ENCODE assay signal across 8 cellular contexts in genomic region chr5:80654054-80654390, GRCh38.
DNase-seq lines count a peak whose midpoint lies in the region; TF ChIP-seq lines count a peak whose summit lies in the region.

No MANE protein-coding gene starts in this region.

- peaks cover 5 to 18% of the 10 kb centered on the region in 2 donors for H3K36me3 ChIP-seq in mucosa of rectum (ENCODE audit: control insufficient read depth in 2 of 2, insufficient read depth in 2 of 2, low read length in 2 of 2)

- peak overlapping the region; percentile 86 for H3K4me3 ChIP-seq in coronary artery
- peak overlapping the region; percentile 76 for H3K4me3 ChIP-seq in mucosa of rectum (ENCODE audit: low read length in 2 of 2)

- H3K27ac ChIP-seq in coronary artery (peak overlapping the region in 1 of 2 donors; percentile 93), mucosa of rectum (ENCODE audit: low read depth in 2 of 2, low read length in 2 of 2) (peak overlapping the region; percentile 73 to 95)

- no peaks in the 10 kb centered on the region for H3K27me3 ChIP-seq in mucosa of rectum (ENCODE audit: control insufficient read depth in 2 of 2, insufficient read depth in 2 of 2, low read length in 2 of 2)

- DNase-seq in ACHN, result peak; percentile 8
- peak; percentile 20 for DNase-seq in GM10266 (ENCODE audit: extremely low spot score)
- peak; percentile 22 for DNase-seq in NOMO-1 treated with dmso at 0.1 percent for 144 hours (lab: John Stamatoyannopoulos, UW; ENCODE audit: unreplicated experiment)
- peak; percentile 73 for DNase-seq in coronary artery (ENCODE audit: low spot score)
- no peak for DNase-seq in NCI-H1436 (lab: John Stamatoyannopoulos, UW)
- DNase-seq in T-helper 9 cell, result no peak
- no peak for DNase-seq in activated CD4-positive, CD25-positive, alpha-beta regulatory T cell (lab: John Stamatoyannopoulos, UW)

- H3K9ac ChIP-seq in mucosa of rectum (ENCODE audit: low read depth in 1 of 2, low read length in 2 of 2), result peak overlapping the region; percentile 62 to 63

- H3K4me1 ChIP-seq in mucosa of rectum (ENCODE audit: control insufficient read depth in 2 of 2, insufficient read depth in 2 of 2, low read length in 2 of 2), result peaks cover 5 to 15% of the 10 kb centered on the region in 2 donors

- in situ Hi-C loops in ACHN (cut with HindIII; ENCODE audit: low pct_ligation_motif_present, low pct_unique_long_range_greater_than_20kb, low sequenced_read_pairs), result no loop called here

- TF ChIP-seq CTCF in GM10266 (IDR thresholded peaks at IDR 0.05; ENCODE audit: control insufficient read depth, insufficient read depth, low read depth, missing control alignments) (no peak), coronary artery (IDR thresholded peaks at IDR 0.05) (no peak)

- H3K9me3 ChIP-seq in mucosa of rectum (ENCODE audit: control insufficient read depth in 2 of 2, low read length in 2 of 2), result no peaks in the 10 kb centered on the region

Comparison
In these comparisons a context has a peak if more than half of its experiments do, and no peak if none do; other contexts are left out.
1. DNase-seq: peak in ACHN (single experiment), GM10266 (single experiment), NOMO-1 treated with dmso at 0.1 percent for 144 hours (single experiment) and coronary artery (single experiment); none in NCI-H1436 (single experiment), T-helper 9 cell (single experiment) and activated CD4-positive, CD25-positive, alpha-beta regulatory T cell (0 of 4).